In genomic region chrX:107741318-107741813, GRCh38 we compare ENCODE assay signal across 8 cellular contexts.
DNase-seq lines count a peak whose midpoint lies in the region; ATAC-seq and TF ChIP-seq lines count a peak whose summit lies in the region.

No MANE protein-coding gene starts in this region.

- peak overlapping the region; percentile 83 for H3K4me3 Mint-ChIP-seq in activated naive CD4-positive, alpha-beta T cell treated with anti-CD3 and anti-CD28 coated beads, Interleukin-2, amount 50 U/mL, for 24 hours

- H3K36me3 ChIP-seq in DOHH2 (ENCODE audit: control insufficient read depth, low read length) (no peaks in the 10 kb centered on the region), mucosa of rectum (ENCODE audit: control insufficient read depth in 2 of 2, insufficient read depth in 2 of 2, low read length in 2 of 2) (no peaks in the 10 kb centered on the region)

- H3K27me3 ChIP-seq in DOHH2 (ENCODE audit: control insufficient read depth, low read length) (no peaks in the 10 kb centered on the region), mucosa of rectum (ENCODE audit: control insufficient read depth in 2 of 2, insufficient read depth in 2 of 2, low read length in 2 of 2) (no peaks in the 10 kb centered on the region)

- no peaks in the 10 kb centered on the region for H3K79me2 ChIP-seq in DOHH2 (ENCODE audit: control insufficient read depth, low read length)

- no peaks in the 10 kb centered on the region for H3K9me3 Mint-ChIP-seq in activated naive CD4-positive, alpha-beta T cell treated with anti-CD3 and anti-CD28 coated beads, Interleukin-2, amount 50 U/mL, for 24 hours

- H3K4me3 ChIP-seq in DOHH2 (ENCODE audit: low read length) (peak overlapping the region; percentile 49), mucosa of rectum (ENCODE audit: low read length in 2 of 2) (peak overlapping the region; percentile 42 to 61)

- peaks cover 38% of the 10 kb centered on the region for H3K4me1 Mint-ChIP-seq in activated naive CD4-positive, alpha-beta T cell treated with anti-CD3 and anti-CD28 coated beads, Interleukin-2, amount 50 U/mL, for 24 hours

- H3K9me2 ChIP-seq in DOHH2 (replicated peaks; ENCODE audit: control insufficient read depth, low read length): no peaks in the 10 kb centered on the region

- DNase-seq in stimulated activated CD4-positive, alpha-beta T cell treated with anti-CD3 and anti-CD28 coated beads, Interleukin-2, amount 100 ng/mL, for 48 hours: no peak
- DNase-seq in ACHN: no peak
- no peak for DNase-seq in foreskin melanocyte
- no peak for DNase-seq in NCI-H510A treated with DMSO at 0.1 percent for 48 hours (lab: John Stamatoyannopoulos, UW)

- H3K9ac ChIP-seq in mucosa of rectum (ENCODE audit: low read depth in 1 of 2, low read length in 2 of 2): peak overlapping the region in 1 of 2 donors; percentile 55

- H3K9me3 ChIP-seq in DOHH2 (ENCODE audit: control insufficient read depth, insufficient read depth, low read length): no peaks in the 10 kb centered on the region
- no peaks in the 10 kb centered on the region for H3K9me3 ChIP-seq in mucosa of rectum (ENCODE audit: control insufficient read depth in 2 of 2, low read length in 2 of 2)

- ATAC-seq in HG02571 (IDR thresholded peaks at IDR 0.05; ENCODE audit: unreplicated experiment): peak; percentile 16

- no peak for TF ChIP-seq CTCF in DOHH2 (IDR thresholded peaks at IDR 0.05; ENCODE audit: low read depth, low read length, poor library complexity, severe bottlenecking)

- H3K27ac ChIP-seq in DOHH2 (ENCODE audit: low read depth, low read length) (no peak overlapping the region), mucosa of rectum (ENCODE audit: low read depth in 2 of 2, low read length in 2 of 2) (peak overlapping the region; percentile 80 to 86)

- peak overlapping the region; percentile 59 for H3K4me2 ChIP-seq in DOHH2 (ENCODE audit: low read length)

- no peaks in the 10 kb centered on the region for H3K36me3 Mint-ChIP-seq in activated naive CD4-positive, alpha-beta T cell treated with anti-CD3 and anti-CD28 coated beads, Interleukin-2, amount 50 U/mL, for 24 hours

- no peaks in the 10 kb centered on the region for H3K27me3 Mint-ChIP-seq in activated naive CD4-positive, alpha-beta T cell treated with anti-CD3 and anti-CD28 coated beads, Interleukin-2, amount 50 U/mL, for 24 hours

- in situ Hi-C loops in ACHN (cut with HindIII; ENCODE audit: low pct_ligation_motif_present, low pct_unique_long_range_greater_than_20kb, low sequenced_read_pairs): no loop called here

- no peaks in the 10 kb centered on the region for H3F3A ChIP-seq in DOHH2 (ENCODE audit: control insufficient read depth, insufficient read depth)

- H3K4me1 ChIP-seq in DOHH2 (ENCODE audit: control insufficient read depth, low read length) (peaks cover 16% of the 10 kb centered on the region), mucosa of rectum (ENCODE audit: control insufficient read depth in 2 of 2, insufficient read depth in 2 of 2, low read length in 2 of 2) (peaks cover 19 to 23% of the 10 kb centered on the region in 2 donors)

- H3K27ac Mint-ChIP-seq in activated naive CD4-positive, alpha-beta T cell treated with anti-CD3 and anti-CD28 coated beads, Interleukin-2, amount 50 U/mL, for 24 hours: peak overlapping the region; percentile 100

- no peaks in the 10 kb centered on the region for H4K20me1 ChIP-seq in DOHH2 (ENCODE audit: control insufficient read depth, insufficient read depth, low read depth, low read length)
